In genomic region chr7:127447326-127447945, GRCh38 we compare ENCODE assay signal across 8 cellular contexts. TPM values are rescaled to one million over a fixed set of nuclear protein-coding genes. Genes with fewer than 3 reads are reported as not detected.
DNase-seq lines count a peak whose midpoint lies in the region; ATAC-seq and TF ChIP-seq lines count a peak whose summit lies in the region.

No MANE protein-coding gene starts in this region.

- no peak overlapping the region for H3K4me3 ChIP-seq in vagina

- ATAC-seq in GM19455 (IDR thresholded peaks at IDR 0.05; ENCODE audit: unreplicated experiment) (peak; percentile 100), HG03442 (IDR thresholded peaks at IDR 0.05; ENCODE audit: unreplicated experiment) (peak; percentile 100)

- H3K4me3 Mint-ChIP-seq in activated T-helper 2 cell treated with anti-CD3 and anti-CD28 coated beads, Interferon-gamma antibody, Interleukin-2, Interleukin-4, amounts not matched to agents 10 μg/mL and 5 μg/mL and 100 μg/mL, durations not matched to agents 14 hours and 24 hours and 36 hours (ENCODE audit: low read depth): no peak overlapping the region

- H3K9me3 ChIP-seq in vagina: peaks cover 8% of the 10 kb centered on the region

- H3K27ac ChIP-seq in vagina: no peak overlapping the region

- no peaks in the 10 kb centered on the region for H3K27me3 ChIP-seq in vagina

- H3K27me3 Mint-ChIP-seq in activated T-helper 2 cell treated with anti-CD3 and anti-CD28 coated beads, Interferon-gamma antibody, Interleukin-2, Interleukin-4, amounts not matched to agents 10 μg/mL and 5 μg/mL and 100 μg/mL, durations not matched to agents 14 hours and 24 hours and 36 hours (ENCODE audit: low read depth): peaks cover 41% of the 10 kb centered on the region

- intact Hi-C loops in activated T-helper 2 cell treated with anti-CD3 and anti-CD28 coated beads, Interferon-gamma antibody, Interleukin-2, Interleukin-4, amounts not matched to agents 10 μg/mL and 5 μg/mL and 100 μg/mL, durations not matched to agents 14 hours and 24 hours and 36 hours (cut with micrococcal nuclease): loop anchor here (1.0 to 5.0 kb wide), 3 partner anchors 55 to 193 kb away; partner anchors contain the start of gene ZNF800
- intact Hi-C loops in vagina (cut with DNase I): no loop called here

- no peaks in the 10 kb centered on the region for H3K4me1 ChIP-seq in vagina

- H3K27ac Mint-ChIP-seq in activated T-helper 2 cell treated with anti-CD3 and anti-CD28 coated beads, Interferon-gamma antibody, Interleukin-2, Interleukin-4, amounts not matched to agents 10 μg/mL and 5 μg/mL and 100 μg/mL, durations not matched to agents 14 hours and 24 hours and 36 hours: no peak overlapping the region

- H3K4me1 Mint-ChIP-seq in activated T-helper 2 cell treated with anti-CD3 and anti-CD28 coated beads, Interferon-gamma antibody, Interleukin-2, Interleukin-4, amounts not matched to agents 10 μg/mL and 5 μg/mL and 100 μg/mL, durations not matched to agents 14 hours and 24 hours and 36 hours (ENCODE audit: low read depth): peaks cover 7% of the 10 kb centered on the region

- H3K36me3 ChIP-seq in vagina: no peaks in the 10 kb centered on the region

- DNase-seq in DMS114 treated with DMSO at 0.1 percent for 48 hours (lab: John Stamatoyannopoulos, UW; ENCODE audit: unreplicated experiment) (peak; percentile 5), OCI-M2 (lab: John Stamatoyannopoulos, UW; ENCODE audit: unreplicated experiment) (peak; percentile 13), islet precursor cell (peak; percentile 82), vagina (ENCODE audit: extremely low spot score in 2 of 2) (no peak)
- DNase-seq in activated T-helper 2 cell treated with anti-CD3 and anti-CD28 coated beads, Interferon-gamma antibody, Interleukin-2, Interleukin-4, amounts not matched to agents 10 μg/mL and 5 μg/mL and 100 μg/mL, durations not matched to agents 14 hours and 24 hours and 36 hours (ENCODE audit: low spot score): peak; percentile 53
- DNase-seq in stimulated activated CD8-positive, alpha-beta memory T cell treated with anti-CD3 and anti-CD28 coated beads, Interleukin-2, amount 100 ng/mL, for 48 hours (ENCODE audit: low read depth in 2 of 2): peak; percentile 22

- peak in 1 of 3 experiments; percentile 23 for TF ChIP-seq CTCF in vagina (IDR thresholded peaks at IDR 0.05)

- no peaks in the 10 kb centered on the region for H3K9me3 Mint-ChIP-seq in activated T-helper 2 cell treated with anti-CD3 and anti-CD28 coated beads, Interferon-gamma antibody, Interleukin-2, Interleukin-4, amounts not matched to agents 10 μg/mL and 5 μg/mL and 100 μg/mL, durations not matched to agents 14 hours and 24 hours and 36 hours

- H3K36me3 Mint-ChIP-seq in activated T-helper 2 cell treated with anti-CD3 and anti-CD28 coated beads, Interferon-gamma antibody, Interleukin-2, Interleukin-4, amounts not matched to agents 10 μg/mL and 5 μg/mL and 100 μg/mL, durations not matched to agents 14 hours and 24 hours and 36 hours (ENCODE audit: low read depth): no peaks in the 10 kb centered on the region

- TF ChIP-seq POLR2A in vagina (IDR thresholded peaks at IDR 0.05): no peak

RNA-seq across cellular contexts. Expression of gene ZNF800, which starts 54.9 kb away (rescaled TPM):
- total RNA-seq in activated T-helper 2 cell treated with anti-CD3 and anti-CD28 coated beads, Interferon-gamma antibody, Interleukin-2, Interleukin-4, amounts not matched to agents 10 μg/mL and 5 μg/mL and 100 μg/mL, durations not matched to agents 14 hours and 24 hours and 36 hours: 40.2 and 40.8 TPM in 2 replicates
- 31.9 TPM for total RNA-seq in vagina

Comparison
In these comparisons a context has a peak if more than half of its experiments do, and no peak if none do; other contexts are left out.
1. DNase-seq: peak in DMS114 treated with DMSO at 0.1 percent for 48 hours (single experiment), OCI-M2 (single experiment), activated T-helper 2 cell treated with anti-CD3 and anti-CD28 coated beads, Interferon-gamma antibody, Interleukin-2, Interleukin-4, amounts not matched to agents 10 μg/mL and 5 μg/mL and 100 μg/mL, durations not matched to agents 14 hours and 24 hours and 36 hours (single experiment), islet precursor cell (single experiment) and stimulated activated CD8-positive, alpha-beta memory T cell treated with anti-CD3 and anti-CD28 coated beads, Interleukin-2, amount 100 ng/mL, for 48 hours (2 of 2); none in vagina (0 of 2).